ENCODE assay signal across 14 cellular contexts in the genomic region with DNA sequence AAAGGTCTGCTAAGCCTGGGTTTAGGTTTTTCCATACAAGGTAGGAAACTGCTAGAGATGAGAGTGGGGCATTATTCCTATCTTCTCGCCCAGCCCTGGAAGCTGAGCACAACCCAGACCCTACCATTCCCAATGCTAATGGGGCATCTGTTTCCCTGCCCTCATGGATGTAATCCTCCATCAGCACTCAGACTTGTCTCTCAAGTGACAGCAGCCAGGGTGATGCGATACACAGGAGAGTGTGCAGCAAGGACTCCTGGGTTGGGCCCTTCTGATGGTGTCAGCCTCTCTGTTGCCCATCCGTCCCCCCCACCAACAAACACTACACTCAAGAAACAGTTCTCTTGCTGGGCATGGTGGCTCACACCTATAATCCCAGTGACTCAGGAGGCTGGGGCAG. TPM values are rescaled to one million over a fixed set of nuclear protein-coding genes. Genes with fewer than 3 reads are reported as not detected.
A peak's percentile ranks its signal among the peaks of the same experiment; 100 is the strongest.
DNase-seq lines count a peak whose midpoint lies in the region; TF ChIP-seq lines count a peak whose summit lies in the region.
"Had no signal": no experiment of that assay in that cellular context is flagged by ENCODE, and none has a peak within 500 bp of the region (broad histone marks: within the 10 kb centered on the region; RNA-seq: fewer than 3 reads in every experiment).

No MANE protein-coding gene starts in this region.

- TF ChIP-seq CTCF in chondrocyte (IDR thresholded peaks at IDR 0.05) (no peak), osteoblast (IDR thresholded peaks at IDR 0.05; ENCODE audit: extremely low read depth, low read depth, low read length) (no peak), neural progenitor cell (IDR thresholded peaks at IDR 0.05) (no peak)

- no peaks in the 10 kb centered on the region for H3K27me3 ChIP-seq in osteoblast (ENCODE audit: insufficient read depth, low read length)
- H3K27me3 ChIP-seq in neural progenitor cell: no peaks in the 10 kb centered on the region
- H3K27me3 ChIP-seq: BE2C had no signal

- H3K4me3 ChIP-seq in osteoblast (ENCODE audit: insufficient read depth, low read length) (no peak overlapping the region), neural progenitor cell (no peak overlapping the region)

- H3K4me1 Mint-ChIP-seq in activated CD4-positive, alpha-beta T cell treated with anti-CD3 and anti-CD28 coated beads, Interleukin-2, amount 10 ng/mL, durations not matched to agents 7 days and 5 days: no peaks in the 10 kb centered on the region
- H3K4me1 Mint-ChIP-seq in chondrocyte (ENCODE audit: low read depth) (peaks cover 3% of the 10 kb centered on the region), neural progenitor cell (peaks cover 7% of the 10 kb centered on the region)

- CTCF ChIA-PET in activated CD4-positive, alpha-beta T cell treated with anti-CD3 and anti-CD28 coated beads, Interleukin-2, amount 10 ng/mL, durations not matched to agents 7 days and 5 days (lab: Charles Lee): no interaction called here

- POLR2A ChIA-PET in activated CD4-positive, alpha-beta T cell treated with anti-CD3 and anti-CD28 coated beads, Interleukin-2, amount 10 ng/mL, durations not matched to agents 7 days and 5 days (lab: Charles Lee): no interaction called here

- peak overlapping the region; percentile 0 for H3K27ac Mint-ChIP-seq in activated CD4-positive, alpha-beta T cell treated with anti-CD3 and anti-CD28 coated beads, Interleukin-2, amount 10 ng/mL, durations not matched to agents 7 days and 5 days
- no peak overlapping the region for H3K27ac Mint-ChIP-seq in chondrocyte (ENCODE audit: unreplicated experiment)
- H3K27ac Mint-ChIP-seq in neural progenitor cell: no peak overlapping the region

- no peak overlapping the region for H3K4me2 ChIP-seq in osteoblast (ENCODE audit: insufficient read depth, low read length)
- no peak overlapping the region for H3K4me2 ChIP-seq in neural progenitor cell

- H3K79me2 ChIP-seq in osteoblast (ENCODE audit: insufficient read depth, low read length) (no peaks in the 10 kb centered on the region), neural progenitor cell (ENCODE audit: low read depth) (no peaks in the 10 kb centered on the region)

- H3K9ac ChIP-seq in neural progenitor cell: no peak overlapping the region

- H4K20me1 ChIP-seq in osteoblast (ENCODE audit: insufficient read depth, low read length) (no peaks in the 10 kb centered on the region), neural progenitor cell (ENCODE audit: low read depth) (no peaks in the 10 kb centered on the region)

- no peaks in the 10 kb centered on the region for H3K9me3 Mint-ChIP-seq in activated CD4-positive, alpha-beta T cell treated with anti-CD3 and anti-CD28 coated beads, Interleukin-2, amount 10 ng/mL, durations not matched to agents 7 days and 5 days
- H3K9me3 Mint-ChIP-seq in chondrocyte (ENCODE audit: low read depth) (no peaks in the 10 kb centered on the region), neural progenitor cell (no peaks in the 10 kb centered on the region)
- H3K9me3 Mint-ChIP-seq: CD4-positive, alpha-beta memory T cell had no signal

- H3K36me3 Mint-ChIP-seq in activated CD4-positive, alpha-beta T cell treated with anti-CD3 and anti-CD28 coated beads, Interleukin-2, amount 10 ng/mL, durations not matched to agents 7 days and 5 days (ENCODE audit: low read depth): peaks cover 12% of the 10 kb centered on the region
- H3K36me3 Mint-ChIP-seq in chondrocyte (ENCODE audit: low read depth) (peaks cover 8% of the 10 kb centered on the region), neural progenitor cell (peaks cover 5% of the 10 kb centered on the region)

- H3K27ac ChIP-seq in osteoblast (ENCODE audit: low read depth, low read length): no peak overlapping the region
- H3K27ac ChIP-seq in neural progenitor cell: no peak overlapping the region
- H3K27ac ChIP-seq: C4-2B, HL-60 had no signal

- H3K9me3 ChIP-seq in osteoblast (ENCODE audit: low read depth, low read length) (no peaks in the 10 kb centered on the region), neural progenitor cell (ENCODE audit: low read depth) (no peaks in the 10 kb centered on the region)
- H3K9me3 ChIP-seq: BE2C had no signal

- H3F3A ChIP-seq in neural progenitor cell (ENCODE audit: low read depth): peaks cover 11% of the 10 kb centered on the region

- no peak for DNase-seq in activated CD4-positive, alpha-beta T cell treated with anti-CD3 and anti-CD28 coated beads, Interleukin-2, amount 10 ng/mL, durations not matched to agents 7 days and 5 days
- no peak for DNase-seq in activated CD4-positive, alpha-beta T cell treated with anti-CD3 and anti-CD28 coated beads for 4 hours
- DNase-seq in chondrocyte (ENCODE audit: low spot score) (peak; percentile 30), osteoblast (ENCODE audit: insufficient read length, low spot score, missing footprints) (peak; percentile 42), Ammon's horn (ENCODE audit: low spot score) (no peak), DMS114 treated with DMSO at 0.1 percent for 48 hours (lab: John Stamatoyannopoulos, UW; ENCODE audit: unreplicated experiment) (no peak), neural progenitor cell (ENCODE audit: low spot score) (no peak)
- DNase-seq: BE2C; CD4-positive, alpha-beta memory T cell; COR-L47; DND-41; GDM1 had no signal

- H3K4me1 ChIP-seq in osteoblast (ENCODE audit: insufficient read depth, low read length) (peaks cover 1% of the 10 kb centered on the region), neural progenitor cell (peaks cover 8% of the 10 kb centered on the region)
- H3K4me1 ChIP-seq: BE2C had no signal

- H3K36me3 ChIP-seq in osteoblast (ENCODE audit: insufficient read depth, low read length) (peaks cover 15% of the 10 kb centered on the region), neural progenitor cell (no peaks in the 10 kb centered on the region)
- H3K36me3 ChIP-seq: BE2C had no signal

- H3K27me3 Mint-ChIP-seq in activated CD4-positive, alpha-beta T cell treated with anti-CD3 and anti-CD28 coated beads, Interleukin-2, amount 10 ng/mL, durations not matched to agents 7 days and 5 days: no peaks in the 10 kb centered on the region
- no peaks in the 10 kb centered on the region for H3K27me3 Mint-ChIP-seq in chondrocyte (ENCODE audit: low read depth)
- H3K27me3 Mint-ChIP-seq in neural progenitor cell (ENCODE audit: insufficient read depth, low read depth): peaks cover 2% of the 10 kb centered on the region
- H3K27me3 Mint-ChIP-seq: CD4-positive, alpha-beta memory T cell had no signal

- H2AFZ ChIP-seq in osteoblast (ENCODE audit: low read length) (no peak overlapping the region), neural progenitor cell (replicated peaks) (no peak overlapping the region)

- no peak overlapping the region for H3K4me3 Mint-ChIP-seq in activated CD4-positive, alpha-beta T cell treated with anti-CD3 and anti-CD28 coated beads, Interleukin-2, amount 10 ng/mL, durations not matched to agents 7 days and 5 days
- H3K4me3 Mint-ChIP-seq in chondrocyte (ENCODE audit: unreplicated experiment) (no peak overlapping the region), neural progenitor cell (no peak overlapping the region)
- H3K4me3 Mint-ChIP-seq: CD4-positive, alpha-beta memory T cell had no signal

RNA-seq across cellular contexts. Expression of a gene that starts 5.9 kb away (rescaled TPM):
- 10 to 100 TPM; 31.5 to 33.8 TPM for total RNA-seq in activated CD4-positive, alpha-beta T cell treated with anti-CD3 and anti-CD28 coated beads, Interleukin-2, amount 10 ng/mL, durations not matched to agents 7 days and 5 days
- total RNA-seq in chondrocyte (18.7 to 21.2 TPM (median 20.6 TPM) in 3 replicates), osteoblast (39.4 and 48.6 TPM in 2 replicates), neural progenitor cell (ENCODE audit: low replicate concordance) (22.0 and 27.2 TPM in 2 replicates)

RNA-seq across cellular contexts. Expression of a gene that starts 37.1 kb away (rescaled TPM):
- total RNA-seq in activated CD4-positive, alpha-beta T cell treated with anti-CD3 and anti-CD28 coated beads, Interleukin-2, amount 10 ng/mL, durations not matched to agents 7 days and 5 days: 100 to 1,000 TPM in 1 of 2 experiments, 10 to 100 TPM in 1; 80.9 to 110 TPM
- total RNA-seq in chondrocyte (45.6 to 60.4 TPM (median 46.2 TPM) in 3 replicates), osteoblast (68.7 and 76.7 TPM in 2 replicates), neural progenitor cell (ENCODE audit: low replicate concordance) (120 and 172 TPM in 2 replicates)

RNA-seq across cellular contexts. Expression of a gene that starts 52.6 kb away (rescaled TPM):
- total RNA-seq in activated CD4-positive, alpha-beta T cell treated with anti-CD3 and anti-CD28 coated beads, Interleukin-2, amount 10 ng/mL, durations not matched to agents 7 days and 5 days: 1 to 10 TPM; 9.8 to 9.9 TPM
- total RNA-seq in chondrocyte (57.9 to 72.6 TPM (median 58.9 TPM) in 3 replicates), osteoblast (21.4 and 25.6 TPM in 2 replicates), neural progenitor cell (ENCODE audit: low replicate concordance) (8.1 and 21.5 TPM in 2 replicates)

RNA-seq across cellular contexts. Expression of a gene that starts 59.8 kb away (rescaled TPM):
- 10 to 100 TPM; 33.0 to 34.8 TPM for total RNA-seq in activated CD4-positive, alpha-beta T cell treated with anti-CD3 and anti-CD28 coated beads, Interleukin-2, amount 10 ng/mL, durations not matched to agents 7 days and 5 days
- total RNA-seq in chondrocyte (26.4 to 35.6 TPM (median 32.3 TPM) in 3 replicates), osteoblast (38.7 and 39.8 TPM in 2 replicates), neural progenitor cell (ENCODE audit: low replicate concordance) (52.4 and 86.0 TPM in 2 replicates)

Comparison
In these comparisons a context has a peak if more than half of its experiments do, and no peak if none do; other contexts are left out.
1. DNase-seq: peak in chondrocyte (single experiment) and osteoblast (single experiment); none in activated CD4-positive, alpha-beta T cell treated with anti-CD3 and anti-CD28 coated beads, Interleukin-2, amount 10 ng/mL, durations not matched to agents 7 days and 5 days (single experiment), activated CD4-positive, alpha-beta T cell treated with anti-CD3 and anti-CD28 coated beads for 4 hours (0 of 2), Ammon's horn (single experiment), DMS114 treated with DMSO at 0.1 percent for 48 hours (single experiment) and neural progenitor cell (single experiment).